8 cellular contexts compared by ENCODE assay signal in the genomic region with DNA sequence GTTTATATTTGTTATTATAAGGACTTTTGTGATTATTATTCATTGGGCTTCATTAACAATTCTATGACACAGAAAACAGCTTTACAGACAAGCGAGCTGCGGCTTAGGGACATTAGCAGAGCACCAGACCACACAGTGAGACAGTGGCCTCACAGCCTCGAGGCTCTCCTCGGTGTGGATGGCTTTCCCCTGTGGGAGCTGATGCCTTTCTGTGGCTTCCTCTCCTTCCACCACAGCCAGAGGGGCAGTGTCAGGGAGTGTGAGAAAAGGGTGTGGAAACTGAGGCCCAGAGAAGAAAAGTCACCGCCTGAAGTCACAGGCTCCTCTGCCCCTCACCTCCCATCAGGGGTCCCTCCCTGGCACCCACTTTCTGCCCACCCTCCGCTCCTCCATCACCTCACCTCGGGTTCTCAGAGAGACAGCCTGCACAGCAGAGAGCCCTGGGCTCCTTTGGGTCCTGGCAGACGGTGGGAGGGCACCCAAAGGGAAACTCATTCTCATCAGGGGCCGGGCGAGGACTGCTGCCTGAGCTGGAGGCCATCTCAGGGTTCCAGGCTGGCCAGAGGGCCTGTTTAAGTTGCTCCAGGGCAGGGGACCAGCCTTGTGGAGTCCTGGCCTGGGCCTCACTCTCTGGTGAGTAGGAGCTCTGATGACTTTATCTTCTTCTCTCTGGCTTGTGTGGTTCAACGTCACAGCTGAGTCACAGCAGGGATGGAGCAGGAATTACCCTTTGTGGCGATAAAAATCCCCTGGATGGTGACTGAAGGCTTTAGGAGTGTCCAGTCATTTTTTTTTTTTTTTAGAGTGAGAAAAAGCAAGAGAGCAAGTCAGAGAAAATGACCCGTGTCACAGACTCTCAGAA. TPM values are rescaled to one million over a fixed set of nuclear protein-coding genes. Genes with fewer than 3 reads are reported as not detected.
DNase-seq lines count a peak whose midpoint lies in the region; ATAC-seq and TF ChIP-seq lines count a peak whose summit lies in the region.

No MANE protein-coding gene starts in this region.

- H3K9me3 Mint-ChIP-seq in naive B cell: no peaks in the 10 kb centered on the region

- H3K27ac Mint-ChIP-seq in T-helper 17 cell (peak overlapping the region; percentile 100), naive B cell (peak overlapping the region; percentile 47 to 98 (median 76))

- no peak for TF ChIP-seq CTCF in body of pancreas (IDR thresholded peaks at IDR 0.05)
- no peak for TF ChIP-seq CTCF in thyroid gland (IDR thresholded peaks at IDR 0.05)

- H3K36me3 ChIP-seq in body of pancreas (replicated peaks in 1 of 2; ENCODE audit: insufficient read depth in 1 of 2, low read depth in 2 of 2): no peaks in the 10 kb centered on the region
- no peaks in the 10 kb centered on the region for H3K36me3 ChIP-seq in thyroid gland

- intact Hi-C loops in body of pancreas (cut with DNase I) (loop anchor here (5.0 kb wide), 1 partner anchor 48 kb away; the partner anchor contains the start of gene PHF19), thyroid gland (cut with DNase I) (loop anchor here (5.0 kb wide), 1 partner anchor 53 kb away; no protein-coding TSS in a partner anchor)

- H3K27ac ChIP-seq in body of pancreas: peak overlapping the region in 3 of 4 donors; percentile 2 to 44 (median 43)
- H3K27ac ChIP-seq in thyroid gland: peak overlapping the region; percentile 53 to 62 (median 58)

- H3K36me3 Mint-ChIP-seq in T-helper 17 cell (ENCODE audit: low read depth): peaks cover 5% of the 10 kb centered on the region
- no peaks in the 10 kb centered on the region for H3K36me3 Mint-ChIP-seq in naive B cell

- H3K4me3 Mint-ChIP-seq in T-helper 17 cell (peak overlapping the region; percentile 98), naive B cell (peak overlapping the region in 5 of 8 donors; percentile 29 to 95 (median 79))

- peak in 2 of 3 donors; percentile 36 to 46 for TF ChIP-seq POLR2A in body of pancreas (IDR thresholded peaks at IDR 0.05)
- TF ChIP-seq POLR2A in thyroid gland (IDR thresholded peaks at IDR 0.05): no peak

- DNase-seq in T-helper 17 cell (peak; percentile 60 to 68 (median 66)), body of pancreas (peak in 1 of 4 donors; percentile 53), naive B cell (no peak), thyroid gland (no peak), NCI-H526 treated with DMSO at 0.1 percent for 48 hours (lab: John Stamatoyannopoulos, UW) (no peak), NCI-H1092 treated with DMSO at 0.1 percent for 48 hours (lab: John Stamatoyannopoulos, UW) (no peak)

- H3K4me1 Mint-ChIP-seq in T-helper 17 cell (peaks cover 67% of the 10 kb centered on the region), naive B cell (peaks cover 32 to 53% (median 51%) of the 10 kb centered on the region in 3 donors)

- ATAC-seq in GM18502 (IDR thresholded peaks at IDR 0.05; ENCODE audit: poor library complexity, unreplicated experiment) (peak; percentile 46), HG02852 (IDR thresholded peaks at IDR 0.05; ENCODE audit: unreplicated experiment) (peak; percentile 48), T-helper 17 cell (peak; percentile 74), body of pancreas (no peak), naive B cell (ENCODE audit: low read depth in 2 of 2) (peak; percentile 15 to 22)

- 57 to 68% methylated on average over 13 of the region's 13 CpGs for WGBS in body of pancreas, 2 donors
- 67 to 71% methylated on average over 11 to 13 of the region's 13 CpGs for WGBS in thyroid gland, 2 donors

- H3K27me3 ChIP-seq in body of pancreas: no peaks in the 10 kb centered on the region
- H3K27me3 ChIP-seq in thyroid gland: no peaks in the 10 kb centered on the region

- peaks cover 9% of the 10 kb centered on the region for H3K9me3 ChIP-seq in T-helper 17 cell (ENCODE audit: control insufficient read depth, low read length, poor library complexity, severe bottlenecking)
- H3K9me3 ChIP-seq in body of pancreas: no peaks in the 10 kb centered on the region
- H3K9me3 ChIP-seq in thyroid gland: no peaks in the 10 kb centered on the region

- no peaks in the 10 kb centered on the region for H3K27me3 Mint-ChIP-seq in T-helper 17 cell
- no peaks in the 10 kb centered on the region for H3K27me3 Mint-ChIP-seq in naive B cell

- H3K4me1 ChIP-seq in body of pancreas: peaks cover 13% of the 10 kb centered on the region
- peaks cover 7 to 17% of the 10 kb centered on the region in 2 donors for H3K4me1 ChIP-seq in thyroid gland

- no peak overlapping the region for H3K4me3 ChIP-seq in body of pancreas
- no peak overlapping the region for H3K4me3 ChIP-seq in thyroid gland (replicated peaks in 1 of 3)

RNA-seq across cellular contexts. Expression of gene TRAF1, which starts 0.8 kb away (rescaled TPM):
- total RNA-seq in T-helper 17 cell (100 to 1,000 TPM; 103 to 118 TPM), body of pancreas (1 to 10 TPM; 4.4 to 8.2 TPM), thyroid gland (1 to 10 TPM; 5.7 to 7.8 (median 6.6) TPM)
- polyA plus RNA-seq in naive B cell (ENCODE audit: low read depth in 6 of 6): under 1 TPM; 0.34 to 0.97 (median 0.72) TPM

RNA-seq across cellular contexts. Expression of gene PHF19, which starts 48.8 kb away (rescaled TPM):
- 10 to 100 TPM; 69.9 to 96.9 TPM for total RNA-seq in T-helper 17 cell
- total RNA-seq in body of pancreas: 1 to 10 TPM; 5.4 to 6.9 TPM
- polyA plus RNA-seq in naive B cell (ENCODE audit: low read depth in 6 of 6): 1 to 10 TPM in 5 of 6 donors, under 1 TPM in 1; 0.26 to 5.4 (median 3.5) TPM
- total RNA-seq in thyroid gland: 10 to 100 TPM; 10.8 to 24.1 (median 13.1) TPM

Comparison
In these comparisons a context has a peak if more than half of its experiments do, and no peak if none do; other contexts are left out.
1. DNase-seq: peak in T-helper 17 cell (3 of 3); none in naive B cell (single experiment), thyroid gland (0 of 2), NCI-H526 treated with DMSO at 0.1 percent for 48 hours (single experiment) and NCI-H1092 treated with DMSO at 0.1 percent for 48 hours (single experiment).
2. POLR2A ChIP-seq: peak in body of pancreas (2 of 3); none in thyroid gland (0 of 2).
3. RNA of gene TRAF1, which starts 0.8 kb away (total RNA-seq): 103 to 118 TPM in T-helper 17 cell; 4.4 to 8.2 TPM in body of pancreas and 5.7 to 7.8 TPM in thyroid gland; every median in the first group is over 10 times any median in the second.